ENCODE assay signal across 30 cellular contexts in genomic region chr11:117855452-117855851, GRCh38. TPM values are rescaled to one million over a fixed set of nuclear protein-coding genes. Genes with fewer than 3 reads are reported as not detected.
DNase-seq lines count a peak whose midpoint lies in the region; ATAC-seq and TF ChIP-seq lines count a peak whose summit lies in the region.
"Had no signal": no experiment of that assay in that cellular context is flagged by ENCODE, and none has a peak within 500 bp of the region (broad histone marks: within the 10 kb centered on the region; RNA-seq: fewer than 3 reads in every experiment).

No MANE protein-coding gene starts in this region.

- 85 to 91% methylated on average over 6 of the region's 6 CpGs for WGBS in sigmoid colon, 2 donors

- TF ChIP-seq CTCF in sigmoid colon (IDR thresholded peaks at IDR 0.05) (no peak), osteocyte (IDR thresholded peaks at IDR 0.05) (no peak)

- no peak overlapping the region for H3K27ac Mint-ChIP-seq in osteocyte (ENCODE audit: unreplicated experiment)
- H3K27ac Mint-ChIP-seq: activated CD4-positive, alpha-beta memory T cell treated with anti-CD3 and anti-CD28 coated beads for 36 hours; neural progenitor cell; stimulated activated memory B cell treated with anti-CD40 and anti-IgM and Interleukin-4, amounts not matched to agents 10 μg/mL and 1 μg/mL and 100 μg/mL, for 72 hours; T-helper 1 cell treated with Interleukin-12 subunit alpha and Interleukin-12 subunit beta and Interleukin-4 antibody, amounts not matched to agents 30 μg/mL and 1 μg/mL, for 36 hours had no signal

- no peak overlapping the region for H3K4me3 ChIP-seq in sigmoid colon
- H3K4me3 ChIP-seq: BLaER1 treated with 17β-estradiol and CSF1 and Interleukin-3, amounts not matched to agents 10 nM and 100 nM; esophagus muscularis mucosa; neural progenitor cell; psoas muscle; upper lobe of right lung had no signal

- peak; percentile 8 for DNase-seq in activated CD4-positive, CD25-positive, alpha-beta regulatory T cell treated with anti-CD3 and anti-CD28 coated beads, Interleukin-2, amount 50 U/mL, for 72 hours
- DNase-seq in activated CD4-positive, CD25-positive, alpha-beta regulatory T cell (lab: John Stamatoyannopoulos, UW): no peak
- DNase-seq in caudate nucleus (lab: John Stamatoyannopoulos, UW) (no peak), left lobe of liver (ENCODE audit: low spot score) (peak; percentile 35), sigmoid colon (peak; percentile 40), hippocampal formation (lab: John Stamatoyannopoulos, UW) (no peak), UCSD-AML1 (lab: John Stamatoyannopoulos, UW; ENCODE audit: unreplicated experiment) (no peak), osteocyte (ENCODE audit: extremely low spot score, unreplicated experiment) (no peak)
- DNase-seq: activated CD4-positive, alpha-beta memory T cell treated with anti-CD3 and anti-CD28 coated beads for 36 hours; activated CD8-positive, alpha-beta memory T cell treated with anti-CD3 and anti-CD28 coated beads, Interleukin-2, amount 50 U/mL, for 48 hours; activated naive CD4-positive, alpha-beta T cell treated with anti-CD3 and anti-CD28 coated beads, Interleukin-2, amount 50 U/mL, for 16 hours; cortex of kidney; DMS53; foreskin fibroblast; Kasumi-1; NCI-H2029; NCI-H524; OCI-M1; psoas muscle; SK-N-SH; substantia nigra; upper lobe of right lung had no signal

- H3K4me1 ChIP-seq in sigmoid colon: peaks cover 0 to 64% (median 53%) of the 10 kb centered on the region in 4 donors
- H3K4me1 ChIP-seq: psoas muscle had no signal

- TF ChIP-seq POLR2A in sigmoid colon (IDR thresholded peaks at IDR 0.05): no peak

- TF ChIP-seq EP300 in sigmoid colon (IDR thresholded peaks at IDR 0.05): no peak

- H3K9me3 ChIP-seq in sigmoid colon: peaks cover 0 to 2% (median 0%) of the 10 kb centered on the region in 4 donors
- H3K9me3 ChIP-seq: psoas muscle had no signal

- H3K27ac ChIP-seq in caudate nucleus (ENCODE audit: low read depth, low read length) (peak overlapping the region; percentile 62), sigmoid colon (peak overlapping the region in 2 of 4 donors; percentile 28 to 59)
- H3K27ac ChIP-seq: 22Rv1; BLaER1 treated with 17β-estradiol and CSF1 and Interleukin-3, amounts not matched to agents 10 nM and 100 nM; esophagus muscularis mucosa; neural progenitor cell; psoas muscle; upper lobe of right lung had no signal

- H3K27me3 Mint-ChIP-seq in osteocyte (ENCODE audit: unreplicated experiment): peaks cover 9% of the 10 kb centered on the region

- H3K4me3 Mint-ChIP-seq in osteocyte (ENCODE audit: unreplicated experiment): no peak overlapping the region
- H3K4me3 Mint-ChIP-seq: activated CD4-positive, alpha-beta memory T cell treated with anti-CD3 and anti-CD28 coated beads for 36 hours; neural progenitor cell; stimulated activated memory B cell treated with anti-CD40 and anti-IgM and Interleukin-4, amounts not matched to agents 10 μg/mL and 1 μg/mL and 100 μg/mL, for 72 hours; T-helper 1 cell treated with Interleukin-12 subunit alpha and Interleukin-12 subunit beta and Interleukin-4 antibody, amounts not matched to agents 30 μg/mL and 1 μg/mL, for 36 hours had no signal

- H3K36me3 Mint-ChIP-seq in osteocyte (ENCODE audit: unreplicated experiment): no peaks in the 10 kb centered on the region

- no peaks in the 10 kb centered on the region for H3K27me3 ChIP-seq in sigmoid colon
- H3K27me3 ChIP-seq: BLaER1 treated with 17β-estradiol and CSF1 and Interleukin-3, amounts not matched to agents 10 nM and 100 nM; neural progenitor cell; upper lobe of right lung had no signal

- intact Hi-C loops in sigmoid colon (cut with DNase I): no loop called here

- H3K36me3 ChIP-seq in sigmoid colon: no peaks in the 10 kb centered on the region
- H3K36me3 ChIP-seq: BLaER1 treated with 17β-estradiol and CSF1 and Interleukin-3, amounts not matched to agents 10 nM and 100 nM; esophagus muscularis mucosa; neural progenitor cell; upper lobe of right lung had no signal

- peaks cover 8% of the 10 kb centered on the region for H3K9me3 Mint-ChIP-seq in osteocyte (ENCODE audit: unreplicated experiment)

- no peaks in the 10 kb centered on the region for H3K4me1 Mint-ChIP-seq in osteocyte (ENCODE audit: unreplicated experiment)
- H3K4me1 Mint-ChIP-seq: stimulated activated memory B cell treated with anti-CD40 and anti-IgM and Interleukin-4, amounts not matched to agents 10 μg/mL and 1 μg/mL and 100 μg/mL, for 72 hours had no signal

- ATAC-seq in left lobe of liver: no peak
- ATAC-seq: activated CD4-positive, CD25-positive, alpha-beta regulatory T cell treated with anti-CD3 and anti-CD28 coated beads, Interleukin-2, amount 50 U/mL, for 24 hours; HCT116; psoas muscle; stimulated activated memory B cell treated with anti-CD40 and anti-IgM and Interleukin-4, amounts not matched to agents 10 μg/mL and 1 μg/mL and 100 μg/mL, for 72 hours; upper lobe of right lung had no signal

RNA-seq across cellular contexts. Expression of gene FXYD6, which starts 21.0 kb away (rescaled TPM):
- total RNA-seq in left lobe of liver (10.4 TPM), sigmoid colon (100 to 1,000 TPM; 243 to 305 (median 271) TPM), osteocyte (0.99 and 1.7 TPM in 2 replicates)
- 10 to 100 TPM; 12.3 to 46.4 (median 31.2) TPM for polyA plus RNA-seq in sigmoid colon

RNA-seq across cellular contexts. Expression of gene FXYD2, which starts 30.9 kb away (rescaled TPM):
- 13.6 TPM for total RNA-seq in left lobe of liver
- 1 to 10 TPM; 3.2 to 6.6 (median 4.4) TPM for total RNA-seq in sigmoid colon
- polyA plus RNA-seq in sigmoid colon: 1 to 10 TPM in 2 of 3 donors, not detected in 1; 3.6 to 4.2 TPM
- total RNA-seq in osteocyte: 0.91 TPM in 1 of 2 replicates, not detected in the other
- total RNA-seq: activated CD4-positive, alpha-beta memory T cell treated with anti-CD3 and anti-CD28 coated beads for 36 hours had no signal
- polyA plus RNA-seq: SK-N-SH had no signal

RNA-seq across cellular contexts. Expression of gene DSCAML1, which starts 58.4 kb away (rescaled TPM):
- 1.4 TPM for total RNA-seq in left lobe of liver
- 1 to 10 TPM; 1.1 to 7.5 (median 2.2) TPM for total RNA-seq in sigmoid colon
- polyA plus RNA-seq in sigmoid colon: 1 to 10 TPM in 1 of 3 donors, under 1 TPM in 2; under 0.01 to 1.2 (median 0.23) TPM
- total RNA-seq in osteocyte: not detected in 2 replicates
- polyA plus RNA-seq: SK-N-SH had no signal

Comparison
In these comparisons a context has a peak if more than half of its experiments do, and no peak if none do; other contexts are left out.
1. DNase-seq: peak in activated CD4-positive, CD25-positive, alpha-beta regulatory T cell treated with anti-CD3 and anti-CD28 coated beads, Interleukin-2, amount 50 U/mL, for 72 hours (single experiment), left lobe of liver (single experiment) and sigmoid colon (single experiment); none in activated CD4-positive, CD25-positive, alpha-beta regulatory T cell (0 of 4), caudate nucleus (0 of 61), hippocampal formation (0 of 2), UCSD-AML1 (single experiment) and osteocyte (single experiment).
2. RNA of gene FXYD6, which starts 21.0 kb away (total RNA-seq): 243 to 305 TPM in sigmoid colon; 10.4 TPM in left lobe of liver (single experiment) and 0.99 to 1.7 TPM in osteocyte; every median in the first group is over 10 times any median in the second.